ENCODE assay signal across 22 cellular contexts in genomic region chr9:102445181-102445747, GRCh38.
DNase-seq lines count a peak whose midpoint lies in the region; ATAC-seq and TF ChIP-seq lines count a peak whose summit lies in the region.
"Had no signal": no experiment of that assay in that cellular context is flagged by ENCODE, and none has a peak within 500 bp of the region (broad histone marks: within the 10 kb centered on the region; RNA-seq: fewer than 3 reads in every experiment).

No MANE protein-coding gene starts in this region.

- DNase-seq in MM.1S (peak; percentile 37), medulla oblongata (ENCODE audit: extremely low spot score) (no peak), LoVo (ENCODE audit: low spot score) (no peak), ACHN (no peak), HuH-7 (ENCODE audit: low spot score) (no peak)
- DNase-seq: HCEC 1CT, Kasumi-1, MG63, NCI-H1048, NCI-H1436 treated with DMSO at 0.1 percent for 48 hours, NCI-H2029 treated with DMSO at 0.1 percent for 48 hours, NCI-H345, NCI-H524, PC-3, RPMI8226, SHP77, SW 1271, T-helper 17 cell had no signal

- no peaks in the 10 kb centered on the region for H4K20me1 ChIP-seq in MM.1S (ENCODE audit: insufficient read depth, low read length)

- H3K27me3 ChIP-seq in MM.1S (replicated peaks; ENCODE audit: insufficient read depth, low read length), result no peaks in the 10 kb centered on the region
- H3K27me3 ChIP-seq: MG63 had no signal

- in situ Hi-C loops in ACHN (cut with HindIII; ENCODE audit: low pct_ligation_motif_present, low pct_unique_long_range_greater_than_20kb, low sequenced_read_pairs), result no loop called here

- TF ChIP-seq CTCF in MM.1S (IDR thresholded peaks at IDR 0.05; ENCODE audit: low read length), result no peak

- H3K27ac ChIP-seq in MM.1S (ENCODE audit: low read length), result peak overlapping the region; percentile 12; the same call in 1 of the 2 replicates

- H3K4me3 ChIP-seq in MM.1S (ENCODE audit: low read length), result no peak overlapping the region
- H3K4me3 ChIP-seq: GM23338, MG63 had no signal

- H3K4me1 ChIP-seq in MM.1S (ENCODE audit: low read length), result peaks cover 12% of the 10 kb centered on the region

- H3F3A ChIP-seq in MM.1S (ENCODE audit: insufficient read depth, low read length), result no peaks in the 10 kb centered on the region

- no peak overlapping the region for H3K9ac ChIP-seq in MM.1S (ENCODE audit: low read length)

- no peaks in the 10 kb centered on the region for H3K79me2 ChIP-seq in MM.1S (ENCODE audit: low read length)

- no peaks in the 10 kb centered on the region for H3K9me3 ChIP-seq in MM.1S (replicated peaks; ENCODE audit: insufficient read depth, low read length)

- ATAC-seq in GM18858 (IDR thresholded peaks at IDR 0.05; ENCODE audit: unreplicated experiment) (peak; percentile 73), GM21723 (IDR thresholded peaks at IDR 0.05; ENCODE audit: unreplicated experiment) (peak; percentile 57), HG03025 (IDR thresholded peaks at IDR 0.05; ENCODE audit: low FRiP score, unreplicated experiment) (peak; percentile 62)
- ATAC-seq: GM23338, PC-3, T-helper 17 cell had no signal

- no peaks in the 10 kb centered on the region for H3K36me3 ChIP-seq in MM.1S (replicated peaks; ENCODE audit: insufficient read depth, low read length)
- H3K36me3 ChIP-seq: MG63 had no signal

- no peaks in the 10 kb centered on the region for H3K9me2 ChIP-seq in MM.1S (replicated peaks; ENCODE audit: insufficient read depth, low read length)

- peak overlapping the region; percentile 11; the same call in 1 of the 2 replicates for H3K4me2 ChIP-seq in MM.1S (ENCODE audit: low read depth, low read length)
- H3K4me2 ChIP-seq: GM23338 had no signal

- no peak overlapping the region for H2AFZ ChIP-seq in MM.1S (ENCODE audit: low read length)
- H2AFZ ChIP-seq: GM23338 had no signal
